12 cellular contexts compared by ENCODE assay signal in the genomic region with DNA sequence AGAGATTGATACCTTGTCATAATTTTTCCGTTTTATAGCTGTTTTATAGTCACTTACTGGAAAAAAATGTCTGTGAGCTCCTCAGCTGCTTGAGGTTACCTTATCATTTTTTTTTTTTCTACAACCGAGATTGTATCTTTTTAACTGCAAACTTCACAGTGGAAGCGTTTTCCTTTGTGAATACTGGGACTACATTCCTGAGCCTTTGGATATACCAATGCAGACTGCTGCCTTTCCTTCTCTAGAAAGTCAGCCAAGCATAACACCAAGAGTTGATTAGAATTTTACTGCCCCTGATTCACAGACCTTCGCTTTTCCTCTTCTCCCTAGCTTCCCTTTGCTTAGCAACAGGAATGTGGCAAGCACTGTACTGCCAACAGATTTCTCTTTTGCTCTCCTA.
DNase-seq lines count a peak whose midpoint lies in the region; ATAC-seq, FAIRE-seq and TF ChIP-seq lines count a peak whose summit lies in the region.
"Had no signal": no experiment of that assay in that cellular context is flagged by ENCODE, and none has a peak within 500 bp of the region (broad histone marks: within the 10 kb centered on the region; RNA-seq: fewer than 3 reads in every experiment).

No MANE protein-coding gene starts in this region.

- TF ChIP-seq EP300 in neural cell (conservative IDR thresholded peaks at IDR 0.05; ENCODE audit: poor library complexity, severe bottlenecking): no peak

- H3K9me2 ChIP-seq in neural cell (ENCODE audit: insufficient read depth, low read length): no peaks in the 10 kb centered on the region

- TF ChIP-seq RAD21 in neural cell (conservative IDR thresholded peaks at IDR 0.05): no peak

- FAIRE-seq in RCC 7860 (lab: Jason Lieb, UNC): no peak

- no peaks in the 10 kb centered on the region for H3K27me3 ChIP-seq in neural cell (ENCODE audit: insufficient read depth, low read depth, low read length)
- H3K27me3 ChIP-seq: BLaER1 treated with 17β-estradiol and CSF1 and Interleukin-3, amounts not matched to agents 10 nM and 100 nM; body of pancreas had no signal

- H3K36me3 ChIP-seq in neural cell (ENCODE audit: insufficient read depth, low read length): no peaks in the 10 kb centered on the region
- H3K36me3 ChIP-seq: BLaER1 treated with 17β-estradiol and CSF1 and Interleukin-3, amounts not matched to agents 10 nM and 100 nM had no signal

- H3K79me2 ChIP-seq in neural cell (replicated peaks; ENCODE audit: insufficient read depth, low read length): no peaks in the 10 kb centered on the region

- H3K4me3 ChIP-seq in AG10803 (ENCODE audit: low read length) (no peak overlapping the region), foreskin fibroblast (ENCODE audit: low read depth in 1 of 2, low read length in 2 of 2) (no peak overlapping the region), neural cell (ENCODE audit: low read length) (peak overlapping the region; percentile 47)
- H3K4me3 ChIP-seq: BLaER1 treated with 17β-estradiol and CSF1 and Interleukin-3, amounts not matched to agents 10 nM and 100 nM; body of pancreas had no signal

- no peaks in the 10 kb centered on the region for H4K20me1 ChIP-seq in neural cell (ENCODE audit: insufficient read depth)
- H4K20me1 ChIP-seq: BLaER1 treated with 17β-estradiol and CSF1 and Interleukin-3, amounts not matched to agents 10 nM and 100 nM had no signal

- no peak for ATAC-seq in HG03097 (IDR thresholded peaks at IDR 0.05; ENCODE audit: low FRiP score, unreplicated experiment)
- ATAC-seq in GM19395 (IDR thresholded peaks at IDR 0.05; ENCODE audit: unreplicated experiment): no peak
- ATAC-seq: body of pancreas had no signal

- H3K9me3 ChIP-seq in neural cell (ENCODE audit: low read length): no peaks in the 10 kb centered on the region
- H3K9me3 ChIP-seq: BLaER1 treated with 17β-estradiol and CSF1 and Interleukin-3, amounts not matched to agents 10 nM and 100 nM; body of pancreas had no signal

- H3K27ac ChIP-seq in neural cell (ENCODE audit: low read length): peak overlapping the region; percentile 40
- H3K27ac ChIP-seq: BLaER1 treated with 17β-estradiol and CSF1 and Interleukin-3, amounts not matched to agents 10 nM and 100 nM; body of pancreas had no signal

- no peaks in the 10 kb centered on the region for H3F3A ChIP-seq in neural cell (ENCODE audit: insufficient read depth, low read length, poor library complexity, severe bottlenecking)

- H3K4me2 ChIP-seq in neural cell (ENCODE audit: low read length): peak overlapping the region; percentile 37
- H3K4me2 ChIP-seq: BLaER1 treated with 17β-estradiol and CSF1 and Interleukin-3, amounts not matched to agents 10 nM and 100 nM had no signal

- no peak overlapping the region for H3K9ac ChIP-seq in neural cell (ENCODE audit: low read length)
- H3K9ac ChIP-seq: BLaER1 treated with 17β-estradiol and CSF1 and Interleukin-3, amounts not matched to agents 10 nM and 100 nM had no signal

- DNase-seq in AG10803 (ENCODE audit: low read depth) (peak; percentile 83), RCC 7860 (ENCODE audit: low spot score) (peak; percentile 34), foreskin fibroblast (peak; percentile 56 to 78), DMS79 (lab: John Stamatoyannopoulos, UW) (no peak), C1 segment of cervical spinal cord (lab: John Stamatoyannopoulos, UW) (no peak)
- DNase-seq: activated CD4-positive, alpha-beta T cell treated with anti-CD3 and anti-CD28 coated beads, Interleukin-2, amount 50 U/mL, for 1 hour; body of pancreas; Karpas-422 had no signal

- TF ChIP-seq CTCF in AG10803 (conservative IDR thresholded peaks at IDR 0.05; ENCODE audit: low read length) (no peak), foreskin fibroblast (IDR thresholded peaks at IDR 0.05; ENCODE audit: low read depth, low read length) (no peak), neural cell (IDR thresholded peaks at IDR 0.05; ENCODE audit: poor library complexity, severe bottlenecking) (no peak)

- H2AFZ ChIP-seq in neural cell (ENCODE audit: low read depth, low read length): no peak overlapping the region

TF ChIP-seq in neural cell, 6 proteins besides CTCF, POLR2A, EP300 and RAD21:
- no peak for TF ChIP-seq POLR2AphosphoS5 (IDR thresholded peaks at IDR 0.05)
- no peak for TF ChIP-seq MXI1 (conservative IDR thresholded peaks at IDR 0.05; ENCODE audit: poor library complexity, severe bottlenecking)
- no peak for TF ChIP-seq REST (IDR thresholded peaks at IDR 0.05; ENCODE audit: borderline replicate concordance)
- TF ChIP-seq TAF1 (IDR thresholded peaks at IDR 0.05; ENCODE audit: low read depth): no peak
- no peak for TF ChIP-seq SMC3 (conservative IDR thresholded peaks at IDR 0.05; ENCODE audit: poor library complexity)
- no peak for TF ChIP-seq EZH2 (IDR thresholded peaks at IDR 0.05; ENCODE audit: borderline replicate concordance, insufficient read depth, low read length, poor library complexity, severe bottlenecking)

Comparison
In these comparisons a context has a peak if more than half of its experiments do, and no peak if none do; other contexts are left out.
1. DNase-seq: peak in AG10803 (single experiment), RCC 7860 (single experiment) and foreskin fibroblast (2 of 2); none in DMS79 (single experiment) and C1 segment of cervical spinal cord (0 of 14).